9 cellular contexts compared by ENCODE assay signal in the genomic region with DNA sequence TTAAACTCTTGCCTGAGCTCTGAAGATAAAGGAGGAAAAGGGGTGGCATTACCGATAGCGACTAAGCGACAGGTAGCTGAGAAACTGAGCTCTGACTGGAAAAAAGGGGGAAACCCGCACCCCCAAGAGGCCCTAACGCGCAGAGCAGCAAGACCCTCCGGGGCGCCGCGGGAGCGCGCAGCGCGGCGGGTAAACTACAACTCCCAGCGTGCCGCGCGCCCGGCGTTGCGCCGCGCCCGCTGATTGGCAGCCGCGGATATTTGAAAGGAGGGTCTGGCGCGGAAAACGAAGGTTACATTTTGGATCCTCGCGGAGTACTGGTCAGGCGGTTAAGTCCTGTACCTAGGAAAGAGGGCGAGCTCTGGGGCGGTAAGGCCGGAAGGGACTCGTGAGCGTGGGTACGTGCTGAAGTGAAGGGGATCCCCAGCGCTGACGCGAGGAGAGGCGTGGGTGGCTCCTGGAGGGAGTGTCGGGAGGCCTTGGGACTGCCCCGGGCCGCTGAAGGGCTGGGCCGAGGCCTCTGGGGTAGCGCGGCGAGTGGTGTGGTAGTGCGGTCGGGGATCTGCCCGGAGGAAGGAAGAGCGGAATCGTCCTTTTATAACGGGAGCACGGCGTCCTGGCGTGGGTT. TPM values are rescaled to one million over a fixed set of nuclear protein-coding genes. Genes with fewer than 3 reads are reported as not detected.
DNase-seq lines count a peak whose midpoint lies in the region; ATAC-seq, FAIRE-seq and TF ChIP-seq lines count a peak whose summit lies in the region.
"Had no signal": no experiment of that assay in that cellular context is flagged by ENCODE, and none has a peak within 500 bp of the region (broad histone marks: within the 10 kb centered on the region; RNA-seq: fewer than 3 reads in every experiment).

A gene (plus strand): TSS at position 291 of the 628 bp plus-strand sequence. CDS start 468 bp downstream, outside the sequence.

- H3K4me1 Mint-ChIP-seq in activated B cell treated with CpG ODN at 0.5 μM for 24 hours, result peaks cover 21% of the 10 kb centered on the region

- peak within 1 kb of the TSS; percentile 98 for H3K4me3 Mint-ChIP-seq in activated B cell treated with CpG ODN at 0.5 μM for 24 hours

- CTCF ChIA-PET in activated B cell treated with CpG ODN at 0.5 μM for 24 hours (lab: Charles Lee), result interaction anchor here (0.7 to 7.3 kb wide), 19 partner anchors 11 to 202 kb away, joined by 3 to 94 read pairs (median 5); a partner anchor contains a TSS

- H3K27ac ChIP-seq in kidney (ENCODE audit: low read depth in 2 of 2, low read length in 2 of 2), result peak within 1 kb of the TSS in 1 of 2 donors; percentile 51

- peak within 1 kb of the TSS; percentile 76 to 87 for H3K4me3 ChIP-seq in kidney (ENCODE audit: low read length in 2 of 2)

- H3K27ac Mint-ChIP-seq in activated B cell treated with CpG ODN at 0.5 μM for 24 hours, result peak within 1 kb of the TSS; percentile 91

- no peak for FAIRE-seq in kidney (lab: Jason Lieb, UNC)
- FAIRE-seq: TTC549 had no signal

- H3K36me3 ChIP-seq in kidney (ENCODE audit: control insufficient read depth in 1 of 2, insufficient read depth in 2 of 2, low read length in 2 of 2), result no peaks in the 10 kb centered on the region

- POLR2A ChIA-PET in activated B cell treated with CpG ODN at 0.5 μM for 24 hours (lab: Charles Lee), result interaction anchor here (1.0 to 4.2 kb wide), 18 partner anchors 11 to 90 kb away, joined by 3 to 66 read pairs (median 6); a partner anchor contains a TSS

- no peaks in the 10 kb centered on the region for H3K9me3 Mint-ChIP-seq in activated B cell treated with CpG ODN at 0.5 μM for 24 hours

- intact Hi-C loops in activated B cell treated with CpG ODN at 0.5 μM for 24 hours (cut with micrococcal nuclease), result loop anchor here (1.0 to 2.0 kb wide), 9 partner anchors 12 to 88 kb away; a partner anchor contains a TSS
- intact Hi-C loops in kidney (cut with DNase I), result no loop called here

- peak within 1 kb of the TSS in 1 of 2 donors; percentile 67 for H3K9ac ChIP-seq in kidney (ENCODE audit: low read length in 2 of 2)

- ATAC-seq in GM18858 (IDR thresholded peaks at IDR 0.05; ENCODE audit: unreplicated experiment) (peak; percentile 55), HG03064 (IDR thresholded peaks at IDR 0.05; ENCODE audit: low read depth, unreplicated experiment) (peak; percentile 73), activated B cell treated with CpG ODN at 0.5 μM for 24 hours (ENCODE audit: low read depth) (peak; percentile 94)

- peaks cover 7% of the 10 kb centered on the region for H3K36me3 Mint-ChIP-seq in activated B cell treated with CpG ODN at 0.5 μM for 24 hours (ENCODE audit: low read depth)

- DNase-seq in AG08395 (ENCODE audit: low spot score), result peak; percentile 81
- peak; percentile 72 for DNase-seq in NCI-H2227 treated with DMSO at 0.1 percent for 48 hours (lab: John Stamatoyannopoulos, UW)
- DNase-seq in activated B cell treated with CpG ODN at 0.5 μM for 24 hours, result peak; percentile 84
- DNase-seq in central memory CD4-positive, alpha-beta T cell, result peak; percentile 78
- peak; percentile 85 for DNase-seq in kidney
- peak; percentile 49 to 79 (median 62) for DNase-seq in stimulated activated CD4-positive, alpha-beta T cell treated with anti-CD3 and anti-CD28 coated beads, Interleukin-1b, Interleukin-23, amount 100 ng/mL, for 24 hours (ENCODE audit: low read depth in 4 of 4, low spot score in 1 of 4)

- no peaks in the 10 kb centered on the region for H3K27me3 Mint-ChIP-seq in activated B cell treated with CpG ODN at 0.5 μM for 24 hours

- H3K9me3 ChIP-seq in kidney (ENCODE audit: control insufficient read depth in 1 of 2, low read length in 2 of 2), result no peaks in the 10 kb centered on the region

- no peak for TF ChIP-seq CTCF in activated B cell treated with CpG ODN at 0.5 μM for 24 hours (IDR thresholded peaks at IDR 0.05)
- TF ChIP-seq CTCF in kidney (IDR thresholded peaks at IDR 0.05; ENCODE audit: borderline replicate concordance, extremely low read depth, insufficient read depth), result no peak

- peaks cover 0 to 2% of the 10 kb centered on the region in 2 donors for H3K4me1 ChIP-seq in kidney (ENCODE audit: control insufficient read depth in 1 of 2, insufficient read depth in 1 of 2, low read depth in 1 of 2, low read length in 2 of 2)

RNA-seq across cellular contexts. Expression of the gene that starts here (rescaled TPM):
- total RNA-seq in activated B cell treated with CpG ODN at 0.5 μM for 24 hours (6.2 and 8.2 TPM in 2 replicates), kidney (1.5 TPM)
- polyA plus RNA-seq in kidney (ENCODE audit: insufficient read depth, low read depth, low replicate concordance), result 2.9 TPM
